Comparison of ENCODE assay signal across 22 cellular contexts in the genomic region with DNA sequence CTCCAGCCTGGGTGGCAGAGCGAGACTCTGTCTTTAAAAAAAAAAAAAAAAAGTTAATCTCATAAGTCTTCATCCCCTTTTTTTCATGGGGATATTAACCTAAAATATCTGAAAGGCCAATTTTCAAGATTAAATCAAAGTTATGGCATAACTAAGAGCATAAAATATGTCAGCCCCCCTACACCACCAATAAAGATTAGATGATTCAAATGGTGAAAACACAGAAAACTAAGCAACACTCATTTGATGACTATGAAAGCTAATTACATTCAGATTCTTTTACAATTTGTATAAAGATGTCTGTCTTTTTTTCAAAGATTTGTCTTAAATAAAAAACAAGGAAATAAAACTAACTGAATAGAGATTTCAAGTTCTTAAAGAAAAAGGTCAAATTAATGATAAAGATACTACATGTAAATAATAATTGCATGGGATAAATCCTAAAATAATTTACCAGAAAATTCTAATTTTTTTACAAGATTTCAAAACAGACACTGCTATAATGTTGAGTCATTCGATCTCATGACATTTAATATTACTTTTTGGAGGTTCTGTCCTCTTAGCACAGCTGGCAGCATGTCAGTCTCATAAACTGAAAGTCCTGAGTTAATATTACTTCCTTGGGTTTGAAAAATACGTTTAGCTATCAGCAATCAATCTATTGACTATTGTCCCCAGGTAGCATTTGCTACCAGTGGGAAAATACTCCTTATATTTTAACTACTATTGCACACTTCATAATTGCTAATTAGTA.
"Had no signal": no experiment of that assay in that cellular context is flagged by ENCODE, and none has a peak within 500 bp of the region (broad histone marks: within the 10 kb centered on the region; RNA-seq: fewer than 3 reads in every experiment).

No MANE protein-coding gene starts in this region.

- H3K4me3 ChIP-seq: adrenal gland, cardiac muscle cell, colonic mucosa, esophagus muscularis mucosa, gastroesophageal sphincter, left ventricle myocardium inferior, mucosa of descending colon, right atrium auricular region, upper lobe of left lung had no signal

- H3K36me3 ChIP-seq: adrenal gland, cardiac muscle cell, colonic mucosa, esophagus muscularis mucosa, gastroesophageal sphincter, left ventricle myocardium inferior, right atrium auricular region, upper lobe of left lung had no signal

- ATAC-seq: activated CD8-positive, alpha-beta T cell treated with anti-CD3 and anti-CD28 coated beads for 36 hours; activated T-cell treated with anti-CD3 and anti-CD28 coated beads, Interleukin-2, amount 50 U/mL, for 4 hours; gastroesophageal sphincter; mucosa of descending colon; natural killer cell treated with Interleukin-12 subunit alpha and Interleukin-12 subunit beta and Interleukin-15 and Interleukin-18, amount 100 ng/mL, for 72 hours; WTC11 had no signal

- H3K9me3 ChIP-seq: adrenal gland, colonic mucosa, esophagus muscularis mucosa, gastroesophageal sphincter, left ventricle myocardium inferior, mucosa of descending colon, right atrium auricular region, upper lobe of left lung had no signal

- H3K27ac ChIP-seq: adrenal gland, cardiac muscle cell, colonic mucosa, esophagus muscularis mucosa, gastroesophageal sphincter, left ventricle myocardium inferior, right atrium auricular region, upper lobe of left lung had no signal

- DNase-seq: activated CD4-positive, alpha-beta T cell treated with anti-CD3 and anti-CD28 coated beads for 4 hours; activated CD8-positive, alpha-beta T cell treated with anti-CD3 and anti-CD28 coated beads for 36 hours; activated effector memory CD4-positive, alpha-beta T cell treated with Interleukin-2 at 50 U/mL for 16 hours; activated naive CD4-positive, alpha-beta T cell treated with anti-CD3 and anti-CD28 coated beads, Interleukin-2, amount 50 U/mL, for 16 hours; activated T-cell treated with anti-CD3 and anti-CD28 coated beads, Interleukin-2, amount 50 U/mL, for 4 hours; adrenal gland; colonic mucosa; islet precursor cell; left ventricle myocardium inferior; mucosa of descending colon; small intestine; stimulated activated CD4-positive, alpha-beta T cell treated with anti-CD3 and anti-CD28 coated beads, Interleukin-4, amount 100 ng/mL, for 4 hours; T-helper 2 cell; upper lobe of left lung had no signal

- H3K36me3 Mint-ChIP-seq: natural killer cell treated with Interleukin-12 subunit alpha and Interleukin-12 subunit beta and Interleukin-15 and Interleukin-18, amount 100 ng/mL, for 72 hours; WTC11 had no signal

- H3K4me1 ChIP-seq: adrenal gland, colonic mucosa, esophagus muscularis mucosa, gastroesophageal sphincter, left ventricle myocardium inferior, right atrium auricular region, upper lobe of left lung had no signal

- H3K27me3 ChIP-seq: adrenal gland, cardiac muscle cell, colonic mucosa, esophagus muscularis mucosa, gastroesophageal sphincter, right atrium auricular region, upper lobe of left lung had no signal

- FAIRE-seq: small intestine had no signal

- H3K27ac Mint-ChIP-seq: activated CD8-positive, alpha-beta T cell treated with anti-CD3 and anti-CD28 coated beads for 36 hours; natural killer cell treated with Interleukin-12 subunit alpha and Interleukin-12 subunit beta and Interleukin-15 and Interleukin-18, amount 100 ng/mL, for 72 hours; progenitor cell of endocrine pancreas; stimulated activated naive CD8-positive, alpha-beta T cell treated with anti-CD3 and anti-CD28 coated beads, Interleukin-15, Interleukin-2, amounts not matched to agents 100 ng/mL and 50 ng/mL, for 24 hours; WTC11 had no signal

- H3K27me3 Mint-ChIP-seq: activated CD8-positive, alpha-beta T cell treated with anti-CD3 and anti-CD28 coated beads for 36 hours; natural killer cell treated with Interleukin-12 subunit alpha and Interleukin-12 subunit beta and Interleukin-15 and Interleukin-18, amount 100 ng/mL, for 72 hours; progenitor cell of endocrine pancreas; stimulated activated naive CD8-positive, alpha-beta T cell treated with anti-CD3 and anti-CD28 coated beads, Interleukin-15, Interleukin-2, amounts not matched to agents 100 ng/mL and 50 ng/mL, for 24 hours had no signal

- H3K9me3 Mint-ChIP-seq: activated CD8-positive, alpha-beta T cell treated with anti-CD3 and anti-CD28 coated beads for 36 hours; activated T-cell treated with anti-CD3 and anti-CD28 coated beads, Interleukin-2, amount 50 U/mL, for 4 hours; natural killer cell treated with Interleukin-12 subunit alpha and Interleukin-12 subunit beta and Interleukin-15 and Interleukin-18, amount 100 ng/mL, for 72 hours; stimulated activated naive CD8-positive, alpha-beta T cell treated with anti-CD3 and anti-CD28 coated beads, Interleukin-15, Interleukin-2, amounts not matched to agents 100 ng/mL and 50 ng/mL, for 24 hours; WTC11 had no signal

- H3K4me3 Mint-ChIP-seq: activated CD8-positive, alpha-beta T cell treated with anti-CD3 and anti-CD28 coated beads for 36 hours; activated T-cell treated with anti-CD3 and anti-CD28 coated beads, Interleukin-2, amount 50 U/mL, for 4 hours; natural killer cell treated with Interleukin-12 subunit alpha and Interleukin-12 subunit beta and Interleukin-15 and Interleukin-18, amount 100 ng/mL, for 72 hours; stimulated activated naive CD8-positive, alpha-beta T cell treated with anti-CD3 and anti-CD28 coated beads, Interleukin-15, Interleukin-2, amounts not matched to agents 100 ng/mL and 50 ng/mL, for 24 hours; WTC11 had no signal
